In genomic region chr12:779745-780734, GRCh38 we compare ENCODE assay signal across 9 cellular contexts. TPM values are rescaled to one million over a fixed set of nuclear protein-coding genes. Genes with fewer than 3 reads are reported as not detected.
DNase-seq lines count a peak whose midpoint lies in the region; ATAC-seq, FAIRE-seq and TF ChIP-seq lines count a peak whose summit lies in the region.
"Had no signal": no experiment of that assay in that cellular context is flagged by ENCODE, and none has a peak within 500 bp of the region (broad histone marks: within the 10 kb centered on the region; RNA-seq: fewer than 3 reads in every experiment).

No MANE protein-coding gene starts in this region.

- no peak for ATAC-seq in HG03025 (IDR thresholded peaks at IDR 0.05; ENCODE audit: low FRiP score, unreplicated experiment)

- H3K27ac Mint-ChIP-seq in activated T-helper 1 cell treated with anti-CD3 and anti-CD28 coated beads, Interleukin-12 subunit alpha, Interleukin-12 subunit beta, Interleukin-2, Interleukin-4 antibody, amounts not matched to agents 30 ng/mL and 10 ng/mL and 1 ng/mL, durations not matched to agents 14 hours and 24 hours and 36 hours, result peak overlapping the region; percentile 67

- FAIRE-seq in GM19239 (lab: Jason Lieb, UNC), result peak; percentile 31
- peak; percentile 37 for FAIRE-seq in kidney (lab: Jason Lieb, UNC)
- no peak for FAIRE-seq in frontal cortex (lab: Jason Lieb, UNC)

- H3K4me1 Mint-ChIP-seq in activated T-helper 1 cell treated with anti-CD3 and anti-CD28 coated beads, Interleukin-12 subunit alpha, Interleukin-12 subunit beta, Interleukin-2, Interleukin-4 antibody, amounts not matched to agents 30 ng/mL and 10 ng/mL and 1 ng/mL, durations not matched to agents 14 hours and 24 hours and 36 hours (ENCODE audit: low read depth), result peaks cover 54% of the 10 kb centered on the region

- no peak overlapping the region for H3K27ac ChIP-seq in kidney (ENCODE audit: low read depth in 2 of 2, low read length in 2 of 2)

- peak overlapping the region; percentile 62 for H3K4me3 Mint-ChIP-seq in activated T-helper 1 cell treated with anti-CD3 and anti-CD28 coated beads, Interleukin-12 subunit alpha, Interleukin-12 subunit beta, Interleukin-2, Interleukin-4 antibody, amounts not matched to agents 30 ng/mL and 10 ng/mL and 1 ng/mL, durations not matched to agents 14 hours and 24 hours and 36 hours

- H3K9me3 ChIP-seq in kidney (ENCODE audit: control insufficient read depth in 1 of 2, low read length in 2 of 2), result no peaks in the 10 kb centered on the region

- peaks cover 8% of the 10 kb centered on the region for H3K36me3 Mint-ChIP-seq in activated T-helper 1 cell treated with anti-CD3 and anti-CD28 coated beads, Interleukin-12 subunit alpha, Interleukin-12 subunit beta, Interleukin-2, Interleukin-4 antibody, amounts not matched to agents 30 ng/mL and 10 ng/mL and 1 ng/mL, durations not matched to agents 14 hours and 24 hours and 36 hours (ENCODE audit: low read depth)

- H3K9ac ChIP-seq in kidney (ENCODE audit: low read length in 2 of 2), result no peak overlapping the region

- H3K36me3 ChIP-seq in kidney (ENCODE audit: control insufficient read depth in 1 of 2, insufficient read depth in 2 of 2, low read length in 2 of 2), result no peaks in the 10 kb centered on the region

- TF ChIP-seq CTCF in AG04449 (IDR thresholded peaks at IDR 0.05; ENCODE audit: insufficient read depth, low read length, missing control alignments), result no peak
- TF ChIP-seq CTCF in kidney (IDR thresholded peaks at IDR 0.05; ENCODE audit: borderline replicate concordance, extremely low read depth, insufficient read depth), result no peak

- H3K4me3 ChIP-seq in AG04449 (ENCODE audit: low read depth, low read length) (0 out of 2 replicates have a peak overlapping the region, but pooled peaks have one; percentile 12), kidney (ENCODE audit: low read length in 2 of 2) (no peak overlapping the region)

- POLR2A ChIA-PET in AG04449 (lab: Yijun Ruan, JAX), result interaction anchor here (0.6 to 1.0 kb wide), 3 partner anchors 9 to 12 kb away, joined by 3 to 4 read pairs (median 3); no protein-coding TSS in a partner anchor

- peaks cover 7 to 9% of the 10 kb centered on the region in 2 donors for H3K4me1 ChIP-seq in kidney (ENCODE audit: control insufficient read depth in 1 of 2, insufficient read depth in 1 of 2, low read depth in 1 of 2, low read length in 2 of 2)

- no peaks in the 10 kb centered on the region for H3K27me3 Mint-ChIP-seq in activated T-helper 1 cell treated with anti-CD3 and anti-CD28 coated beads, Interleukin-12 subunit alpha, Interleukin-12 subunit beta, Interleukin-2, Interleukin-4 antibody, amounts not matched to agents 30 ng/mL and 10 ng/mL and 1 ng/mL, durations not matched to agents 14 hours and 24 hours and 36 hours (ENCODE audit: insufficient read depth)

- intact Hi-C loops in activated T-helper 1 cell treated with anti-CD3 and anti-CD28 coated beads, Interleukin-12 subunit alpha, Interleukin-12 subunit beta, Interleukin-2, Interleukin-4 antibody, amounts not matched to agents 30 ng/mL and 10 ng/mL and 1 ng/mL, durations not matched to agents 14 hours and 24 hours and 36 hours (cut with micrococcal nuclease), result loop anchor here (2.0 kb wide), 1 partner anchor 15 kb away; no protein-coding TSS in a partner anchor
- intact Hi-C loops in kidney (cut with DNase I), result no loop called here

- DNase-seq in AG04449 (ENCODE audit: low read depth, low spot score), result peak; percentile 66
- no peak for DNase-seq in GM19239 (ENCODE audit: insufficient read length, low spot score)
- no peak for DNase-seq in activated T-helper 1 cell treated with anti-CD3 and anti-CD28 coated beads, Interleukin-12 subunit alpha, Interleukin-12 subunit beta, Interleukin-2, Interleukin-4 antibody, amounts not matched to agents 30 ng/mL and 10 ng/mL and 1 ng/mL, durations not matched to agents 14 hours and 24 hours and 36 hours (ENCODE audit: low spot score)
- no peak for DNase-seq in kidney
- no peak for DNase-seq in activated gamma-delta T cell treated with Interleukin-2 at 50 U/mL for 16 hours
- no peak for DNase-seq in putamen (ENCODE audit: low spot score)
- DNase-seq in frontal cortex (ENCODE audit: low spot score in 2 of 2), result no peak
- DNase-seq: activated CD4-positive, alpha-beta T cell treated with anti-CD3 and anti-CD28 coated beads, Interleukin-2, amount 50 U/mL, for 48 hours had no signal

- H3K9me3 Mint-ChIP-seq in activated T-helper 1 cell treated with anti-CD3 and anti-CD28 coated beads, Interleukin-12 subunit alpha, Interleukin-12 subunit beta, Interleukin-2, Interleukin-4 antibody, amounts not matched to agents 30 ng/mL and 10 ng/mL and 1 ng/mL, durations not matched to agents 14 hours and 24 hours and 36 hours, result no peaks in the 10 kb centered on the region

- CTCF ChIA-PET in AG04449 (lab: Yijun Ruan, JAX), result interaction anchor here (0.5 to 2.7 kb wide), 8 partner anchors 26 to 209 kb away, joined by 3 to 22 read pairs (median 8); partner anchors contain the start of gene WNK1

RNA-seq across cellular contexts. Expression of gene WNK1, which starts 27.7 kb away (rescaled TPM):
- 164 and 178 TPM in 2 replicates for total RNA-seq in activated T-helper 1 cell treated with anti-CD3 and anti-CD28 coated beads, Interleukin-12 subunit alpha, Interleukin-12 subunit beta, Interleukin-2, Interleukin-4 antibody, amounts not matched to agents 30 ng/mL and 10 ng/mL and 1 ng/mL, durations not matched to agents 14 hours and 24 hours and 36 hours
- total RNA-seq in kidney (173 TPM), frontal cortex (48.5 TPM)
- polyA plus RNA-seq in kidney (ENCODE audit: insufficient read depth, low read depth, low replicate concordance), result 40.2 TPM
